In genomic region chr11:128339721-128340271, GRCh38 we compare ENCODE assay signal across 23 cellular contexts.
DNase-seq lines count a peak whose midpoint lies in the region; ATAC-seq, FAIRE-seq and TF ChIP-seq lines count a peak whose summit lies in the region.
"Had no signal": no experiment of that assay in that cellular context is flagged by ENCODE, and none has a peak within 500 bp of the region (broad histone marks: within the 10 kb centered on the region; RNA-seq: fewer than 3 reads in every experiment).

No MANE protein-coding gene starts in this region.

- H3K27me3 ChIP-seq in left ventricle myocardium inferior (ENCODE audit: low read depth) (no peaks in the 10 kb centered on the region), right cardiac atrium (ENCODE audit: control insufficient read depth, insufficient read depth) (no peaks in the 10 kb centered on the region), astrocyte (ENCODE audit: insufficient read depth, low read length) (no peaks in the 10 kb centered on the region)
- H3K27me3 ChIP-seq: brain microvascular endothelial cell, thyroid gland, vagina had no signal

- no peak overlapping the region for H3K9ac ChIP-seq in astrocyte (ENCODE audit: low read length)

- TF ChIP-seq CTCF in left ventricle myocardium inferior (IDR thresholded peaks at IDR 0.05; ENCODE audit: borderline replicate concordance) (no peak), astrocyte (IDR thresholded peaks at IDR 0.05; ENCODE audit: insufficient read depth, low read depth, low read length) (no peak), chondrocyte (IDR thresholded peaks at IDR 0.05) (no peak)

- H3K9me3 Mint-ChIP-seq in T-helper 1 cell treated with Interleukin-12 subunit alpha and Interleukin-12 subunit beta and Interleukin-4 antibody, amounts not matched to agents 30 μg/mL and 1 μg/mL, for 36 hours = peaks cover 3% of the 10 kb centered on the region
- H3K9me3 Mint-ChIP-seq in astrocyte (ENCODE audit: unreplicated experiment) = peaks cover 2% of the 10 kb centered on the region
- H3K9me3 Mint-ChIP-seq in chondrocyte (ENCODE audit: low read depth) = no peaks in the 10 kb centered on the region

- intact Hi-C loops in left ventricle myocardium inferior (cut with micrococcal nuclease) = loop anchor here (10.0 kb wide), 1 partner anchor 75 kb away; no protein-coding TSS in a partner anchor
- intact Hi-C loops in right cardiac atrium (cut with DNase I) = loop anchor here in 1 of 4 donors (5.0 kb wide), 1 partner anchor 68 kb away; no protein-coding TSS in a partner anchor

- peaks cover 9% of the 10 kb centered on the region for H3K36me3 Mint-ChIP-seq in T-helper 1 cell treated with Interleukin-12 subunit alpha and Interleukin-12 subunit beta and Interleukin-4 antibody, amounts not matched to agents 30 μg/mL and 1 μg/mL, for 36 hours (ENCODE audit: low read depth)
- no peaks in the 10 kb centered on the region for H3K36me3 Mint-ChIP-seq in astrocyte (ENCODE audit: low read depth, unreplicated experiment)
- H3K36me3 Mint-ChIP-seq in chondrocyte (ENCODE audit: low read depth) = no peaks in the 10 kb centered on the region

- H3K27me3 Mint-ChIP-seq in T-helper 1 cell treated with Interleukin-12 subunit alpha and Interleukin-12 subunit beta and Interleukin-4 antibody, amounts not matched to agents 30 μg/mL and 1 μg/mL, for 36 hours (ENCODE audit: low read depth) = no peaks in the 10 kb centered on the region
- no peaks in the 10 kb centered on the region for H3K27me3 Mint-ChIP-seq in astrocyte (ENCODE audit: low read depth, unreplicated experiment)
- H3K27me3 Mint-ChIP-seq in chondrocyte (ENCODE audit: low read depth) = no peaks in the 10 kb centered on the region

- no peaks in the 10 kb centered on the region for H3K79me2 ChIP-seq in astrocyte (ENCODE audit: insufficient read depth, low read length)

- H3K4me1 ChIP-seq in left ventricle myocardium inferior (peaks cover 55% of the 10 kb centered on the region), right cardiac atrium (ENCODE audit: control insufficient read depth, insufficient read depth, low read length) (peaks cover 12% of the 10 kb centered on the region), astrocyte (ENCODE audit: insufficient read depth, low read length) (peaks cover 37% of the 10 kb centered on the region)
- H3K4me1 ChIP-seq: psoas muscle had no signal

- H3K9me3 ChIP-seq in left ventricle myocardium inferior (replicated peaks) = no peaks in the 10 kb centered on the region
- H3K9me3 ChIP-seq in right cardiac atrium (ENCODE audit: control insufficient read depth, low read length) = no peaks in the 10 kb centered on the region
- no peaks in the 10 kb centered on the region for H3K9me3 ChIP-seq in astrocyte (ENCODE audit: insufficient read depth, low read depth, low read length)
- H3K9me3 ChIP-seq: psoas muscle, thyroid gland, vagina had no signal

- peak overlapping the region; percentile 84 for H3K27ac Mint-ChIP-seq in T-helper 1 cell treated with Interleukin-12 subunit alpha and Interleukin-12 subunit beta and Interleukin-4 antibody, amounts not matched to agents 30 μg/mL and 1 μg/mL, for 36 hours
- no peak overlapping the region for H3K27ac Mint-ChIP-seq in astrocyte (ENCODE audit: unreplicated experiment)
- no peak overlapping the region for H3K27ac Mint-ChIP-seq in chondrocyte (ENCODE audit: unreplicated experiment)

- 90% methylated on average over 6 of the region's 6 CpGs for WGBS in right cardiac atrium

- no peak for DNase-seq in T-helper 1 cell
- DNase-seq in left ventricle myocardium inferior = no peak
- no peak for DNase-seq in right cardiac atrium
- DNase-seq in astrocyte (ENCODE audit: low read depth) = no peak
- DNase-seq in chondrocyte (ENCODE audit: low spot score) = no peak
- DNase-seq: brain microvascular endothelial cell; DMS 273 treated with DMSO at 0.1 percent for 48 hours; EL; IMR-90; left ventricle myocardium superior; NCI-H1694 treated with DMSO at 0.1 percent for 48 hours; psoas muscle; stimulated activated CD4-positive, alpha-beta T cell treated with anti-CD3 and anti-CD28 coated beads, Interleukin-15, amount 100 ng/mL, for 24 hours; thyroid gland had no signal

- H3K27ac ChIP-seq in left ventricle myocardium inferior (replicated peaks) (peak overlapping the region; percentile 88), right cardiac atrium (ENCODE audit: low read length) (no peak overlapping the region), astrocyte (ENCODE audit: low read depth, low read length) (no peak overlapping the region)
- H3K27ac ChIP-seq: 22Rv1, brain microvascular endothelial cell, C4-2B, psoas muscle, SK-N-MC, thyroid gland, vagina had no signal

- H3K4me1 Mint-ChIP-seq in T-helper 1 cell treated with Interleukin-12 subunit alpha and Interleukin-12 subunit beta and Interleukin-4 antibody, amounts not matched to agents 30 μg/mL and 1 μg/mL, for 36 hours (ENCODE audit: low read depth) = peaks cover 68% of the 10 kb centered on the region
- H3K4me1 Mint-ChIP-seq in astrocyte (ENCODE audit: low read depth, unreplicated experiment) (peaks cover 29% of the 10 kb centered on the region), chondrocyte (ENCODE audit: low read depth) (peaks cover 44% of the 10 kb centered on the region)

- no peaks in the 10 kb centered on the region for H4K20me1 ChIP-seq in astrocyte (ENCODE audit: insufficient read depth, low read length)

- peak overlapping the region; percentile 47 for H3K4me3 Mint-ChIP-seq in T-helper 1 cell treated with Interleukin-12 subunit alpha and Interleukin-12 subunit beta and Interleukin-4 antibody, amounts not matched to agents 30 μg/mL and 1 μg/mL, for 36 hours
- no peak overlapping the region for H3K4me3 Mint-ChIP-seq in astrocyte (ENCODE audit: unreplicated experiment)
- no peak overlapping the region for H3K4me3 Mint-ChIP-seq in chondrocyte (ENCODE audit: unreplicated experiment)

- H3K4me2 ChIP-seq in astrocyte (ENCODE audit: low read length) = no peak overlapping the region

- H2AFZ ChIP-seq in astrocyte (ENCODE audit: low read depth, low read length) = no peak overlapping the region

- H3K36me3 ChIP-seq in left ventricle myocardium inferior (no peaks in the 10 kb centered on the region), astrocyte (ENCODE audit: insufficient read depth, low read length) (no peaks in the 10 kb centered on the region)
- H3K36me3 ChIP-seq: brain microvascular endothelial cell, thyroid gland, vagina had no signal

- H3K4me3 ChIP-seq in left ventricle myocardium inferior (no peak overlapping the region), right cardiac atrium (ENCODE audit: low read length) (no peak overlapping the region), astrocyte (ENCODE audit: insufficient read depth, low read depth, low read length) (no peak overlapping the region)
- H3K4me3 ChIP-seq: GM12878, psoas muscle, SK-N-MC, thyroid gland, vagina had no signal

- ATAC-seq in right cardiac atrium (no peak), GM18870 (IDR thresholded peaks at IDR 0.05; ENCODE audit: unreplicated experiment) (no peak), HG02884 (IDR thresholded peaks at IDR 0.05; ENCODE audit: unreplicated experiment) (no peak)
- ATAC-seq: GM12878, left ventricle myocardium superior, psoas muscle had no signal

- peak; percentile 59 for FAIRE-seq in astrocyte (lab: Jason Lieb, UNC)
- FAIRE-seq: GM12878, H54 had no signal
